ENCODE assay signal across 8 cellular contexts in the genomic region with DNA sequence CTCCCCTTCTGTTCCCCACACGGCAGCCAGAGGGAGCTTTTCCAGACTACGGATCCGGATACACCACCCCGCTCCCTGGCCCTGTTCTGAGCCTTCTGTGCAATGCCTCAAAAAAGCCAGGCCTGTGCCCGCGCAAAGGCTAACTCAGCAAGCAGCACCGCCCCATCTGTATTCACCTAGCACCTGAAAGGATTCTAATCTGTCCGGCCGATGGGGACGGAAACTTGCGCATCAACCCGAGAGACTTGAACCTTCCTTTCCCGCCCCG. TPM values are rescaled to one million over a fixed set of nuclear protein-coding genes. Genes with fewer than 3 reads are reported as not detected.
A peak's percentile ranks its signal among the peaks of the same experiment; 100 is the strongest.
DNase-seq lines count a peak whose midpoint lies in the region; ATAC-seq and TF ChIP-seq lines count a peak whose summit lies in the region.

No MANE protein-coding gene starts in this region.

- H3K27ac Mint-ChIP-seq in naive thymus-derived CD4-positive, alpha-beta T cell: peak overlapping the region; percentile 92 to 99 (median 97)

- H3K9me3 ChIP-seq in HUES6 (ENCODE audit: control insufficient read depth, insufficient read depth, low read depth, low read length) (no peaks in the 10 kb centered on the region), OCI-LY3 (ENCODE audit: insufficient read depth, low read length) (no peaks in the 10 kb centered on the region), tibial nerve (no peaks in the 10 kb centered on the region)
- no peaks in the 10 kb centered on the region for H3K9me3 ChIP-seq in naive thymus-derived CD4-positive, alpha-beta T cell (ENCODE audit: control insufficient read depth in 2 of 3, low read length in 3 of 3)

- H3K36me3 ChIP-seq in HUES6 (ENCODE audit: control insufficient read depth, insufficient read depth, low read length) (peaks cover 16% of the 10 kb centered on the region), OCI-LY3 (replicated peaks; ENCODE audit: low read depth, low read length) (peaks cover 19% of the 10 kb centered on the region), tibial nerve (peaks cover 0 to 27% (median 12%) of the 10 kb centered on the region in 3 donors)
- peaks cover 0 to 22% (median 5%) of the 10 kb centered on the region in 3 experiments for H3K36me3 ChIP-seq in naive thymus-derived CD4-positive, alpha-beta T cell (ENCODE audit: control insufficient read depth in 2 of 3, insufficient read depth in 3 of 3, low read length in 3 of 3)

- H3K4me3 Mint-ChIP-seq in naive thymus-derived CD4-positive, alpha-beta T cell: peak overlapping the region; percentile 90 to 97 (median 95)

- H3K79me2 ChIP-seq in OCI-LY3 (ENCODE audit: low read length): peaks cover 51% of the 10 kb centered on the region

- peaks cover 29 to 49% (median 42%) of the 10 kb centered on the region in 7 donors for H3K4me1 Mint-ChIP-seq in naive thymus-derived CD4-positive, alpha-beta T cell

- TF ChIP-seq POLR2A in tibial nerve (IDR thresholded peaks at IDR 0.05): no peak

- CTCF ChIA-PET in naive thymus-derived CD4-positive, alpha-beta T cell (lab: Charles Lee): interaction anchor here (0.8 to 4.8 kb wide), 7 partner anchors 25 to 1113 kb away, joined by 3 to 46 read pairs (median 4); partner anchors contain the start of gene TRIM28

- POLR2A ChIA-PET in naive thymus-derived CD4-positive, alpha-beta T cell (lab: Charles Lee): interaction anchor here (0.9 to 5.5 kb wide), 9 partner anchors 26 to 336 kb away, joined by 3 to 59 read pairs (median 20); partner anchors contain the start of genes CHMP2A, MZF1, TRIM28 and UBE2M

- H2AFZ ChIP-seq in OCI-LY3 (ENCODE audit: low read depth, low read length): peak overlapping the region; percentile 48; the same call in 1 of the 2 replicates

- peak; percentile 18 for ATAC-seq in naive thymus-derived CD4-positive, alpha-beta T cell

- DNase-seq in NCI-H1436 (lab: John Stamatoyannopoulos, UW) (peak; percentile 74), NCI-H1436 treated with DMSO at 0.1 percent for 48 hours (lab: John Stamatoyannopoulos, UW) (no peak), activated T-helper 1 cell treated with Interleukin-2 at 50 U/mL for 16 hours (ENCODE audit: low read depth) (peak; percentile 17), fibroblast of mammary gland (ENCODE audit: low read depth) (peak; percentile 71), tibial nerve (ENCODE audit: low spot score in 2 of 2) (peak; percentile 39 to 54)
- DNase-seq in naive thymus-derived CD4-positive, alpha-beta T cell: peak in 8 of 9 donors; percentile 31 to 56 (median 50)

- H3K9me3 Mint-ChIP-seq in naive thymus-derived CD4-positive, alpha-beta T cell: peaks cover 0 to 4% (median 0%) of the 10 kb centered on the region in 11 donors

- H4K20me1 ChIP-seq in OCI-LY3 (ENCODE audit: insufficient read depth, low read length): no peaks in the 10 kb centered on the region

- TF ChIP-seq CTCF in OCI-LY3 (IDR thresholded peaks at IDR 0.05; ENCODE audit: low read depth, low read length): no peak
- TF ChIP-seq CTCF in fibroblast of mammary gland (conservative IDR thresholded peaks at IDR 0.05; ENCODE audit: control insufficient read depth, insufficient read depth, low read depth, low read length): peak; percentile 72
- peak in 1 of 5 experiments; percentile 42 for TF ChIP-seq CTCF in tibial nerve (IDR thresholded peaks at IDR 0.05)

- H3K4me1 ChIP-seq in HUES6 (ENCODE audit: control insufficient read depth, insufficient read depth, low read length) (peaks cover 36% of the 10 kb centered on the region), OCI-LY3 (ENCODE audit: low read length) (peaks cover 17% of the 10 kb centered on the region), tibial nerve (peaks cover 3 to 56% (median 20%) of the 10 kb centered on the region in 4 donors)
- peaks cover 14 to 18% of the 10 kb centered on the region in 2 donors for H3K4me1 ChIP-seq in naive thymus-derived CD4-positive, alpha-beta T cell (ENCODE audit: control insufficient read depth in 2 of 2, insufficient read depth in 2 of 2, low read length in 2 of 2)

- H3K27ac ChIP-seq in HUES6 (ENCODE audit: low read depth, low read length) (peak overlapping the region; percentile 94), OCI-LY3 (ENCODE audit: low read length) (peak overlapping the region; percentile 90), tibial nerve (peak overlapping the region; percentile 85 to 98 (median 94))
- peak overlapping the region; percentile 86 for H3K27ac ChIP-seq in naive thymus-derived CD4-positive, alpha-beta T cell (ENCODE audit: low read depth, low read length)

- no peaks in the 10 kb centered on the region for H3K27me3 ChIP-seq in HUES6 (ENCODE audit: control insufficient read depth, insufficient read depth, low read length)
- H3K27me3 ChIP-seq in OCI-LY3 (ENCODE audit: low read depth, low read length): no peaks in the 10 kb centered on the region
- H3K27me3 ChIP-seq in naive thymus-derived CD4-positive, alpha-beta T cell (ENCODE audit: control insufficient read depth in 2 of 2, insufficient read depth in 2 of 2, low read length in 2 of 2): no peaks in the 10 kb centered on the region
- no peaks in the 10 kb centered on the region for H3K27me3 ChIP-seq in tibial nerve

- H3K36me3 Mint-ChIP-seq in naive thymus-derived CD4-positive, alpha-beta T cell: peaks cover 0 to 17% (median 0%) of the 10 kb centered on the region in 5 donors

- peaks cover 0 to 3% (median 0%) of the 10 kb centered on the region in 5 donors for H3K27me3 Mint-ChIP-seq in naive thymus-derived CD4-positive, alpha-beta T cell

- peak overlapping the region; percentile 92 for H3K4me2 ChIP-seq in OCI-LY3 (ENCODE audit: low read length)

- 0 to 1% methylated on average over 14 of the region's 14 CpGs for WGBS in tibial nerve, 2 donors

- peak overlapping the region; percentile 89 for H3K4me3 ChIP-seq in HUES6 (ENCODE audit: low read depth, low read length)
- peak overlapping the region; percentile 89 for H3K4me3 ChIP-seq in OCI-LY3 (ENCODE audit: low read length)
- H3K4me3 ChIP-seq in fibroblast of mammary gland (ENCODE audit: control insufficient read depth, low read depth, low read length): peak overlapping the region; percentile 79
- H3K4me3 ChIP-seq in naive thymus-derived CD4-positive, alpha-beta T cell (ENCODE audit: low read length): peak overlapping the region; percentile 76
- H3K4me3 ChIP-seq in tibial nerve: peak overlapping the region; percentile 64 to 88 (median 64)

- intact Hi-C loops in naive thymus-derived CD4-positive, alpha-beta T cell (cut with micrococcal nuclease): loop anchor here (1.0 to 2.0 kb wide), 15 partner anchors 20 to 792 kb away; partner anchors contain the start of genes CHMP2A (in 2 of the 2), MZF1 (in 2 of the 2), TRIM28 (in 2 of the 2) and ZNF446 (in 2 of the 2)

- H3K9ac ChIP-seq in HUES6 (ENCODE audit: low read length): peak overlapping the region; percentile 93
- H3K9ac ChIP-seq in OCI-LY3 (ENCODE audit: low read length): peak overlapping the region; percentile 97

- no peak for TF ChIP-seq EP300 in tibial nerve (IDR thresholded peaks at IDR 0.05)

RNA-seq across cellular contexts. Expression of gene ZBTB45, which starts 0.6 kb away (rescaled TPM):
- 10 to 100 TPM in 3 of 5 experiments, 1 to 10 TPM in 2; 9.8 to 19.2 (median 17.0) TPM for total RNA-seq in naive thymus-derived CD4-positive, alpha-beta T cell
- polyA plus RNA-seq in naive thymus-derived CD4-positive, alpha-beta T cell: 1 to 10 TPM; 5.1 to 6.5 TPM
- total RNA-seq in tibial nerve: 10 to 100 TPM in 3 of 4 donors, 1 to 10 TPM in 1; 9.8 to 16.5 (median 12.6) TPM

RNA-seq across cellular contexts. Expression of gene SLC27A5, which starts 7.2 kb away (rescaled TPM):
- 10 to 100 TPM in 3 of 5 experiments, 1 to 10 TPM in 2; 5.9 to 14.1 (median 12.6) TPM for total RNA-seq in naive thymus-derived CD4-positive, alpha-beta T cell
- polyA plus RNA-seq in naive thymus-derived CD4-positive, alpha-beta T cell: 10 to 100 TPM; 18.4 to 26.9 TPM
- total RNA-seq in tibial nerve: 10 to 100 TPM; 10.5 to 17.7 (median 13.4) TPM

RNA-seq across cellular contexts. Expression of gene TRIM28, which starts 24.8 kb away (rescaled TPM):
- 100 to 1,000 TPM; 396 to 564 (median 435) TPM for total RNA-seq in naive thymus-derived CD4-positive, alpha-beta T cell
- 10 to 100 TPM; 55.3 to 88.8 TPM for polyA plus RNA-seq in naive thymus-derived CD4-positive, alpha-beta T cell
- total RNA-seq in tibial nerve: 100 to 1,000 TPM; 136 to 299 (median 159) TPM

RNA-seq across cellular contexts. Expression of gene CHMP2A, which starts 35.9 kb away (rescaled TPM):
- total RNA-seq in naive thymus-derived CD4-positive, alpha-beta T cell: 100 to 1,000 TPM in 1 of 5 experiments, 10 to 100 TPM in 4; 64.3 to 131 (median 71.2) TPM
- 100 to 1,000 TPM; 167 to 193 TPM for polyA plus RNA-seq in naive thymus-derived CD4-positive, alpha-beta T cell
- 100 to 1,000 TPM in 3 of 4 donors, 10 to 100 TPM in 1; 90.0 to 146 (median 128) TPM for total RNA-seq in tibial nerve

RNA-seq across cellular contexts. Expression of gene UBE2M, which starts 39.4 kb away (rescaled TPM):
- 10 to 100 TPM; 37.1 to 92.1 (median 55.8) TPM for total RNA-seq in naive thymus-derived CD4-positive, alpha-beta T cell
- polyA plus RNA-seq in naive thymus-derived CD4-positive, alpha-beta T cell: 1 to 10 TPM; 7.5 to 7.8 TPM
- 10 to 100 TPM; 18.4 to 38.2 (median 29.4) TPM for total RNA-seq in tibial nerve
